Comparison of ENCODE assay signal across 9 cellular contexts in genomic region chr7:4684826-4685225, GRCh38. TPM values are rescaled to one million over a fixed set of nuclear protein-coding genes. Genes with fewer than 3 reads are reported as not detected.
A peak's percentile ranks its signal among the peaks of the same experiment; 100 is the strongest.
DNase-seq lines count a peak whose midpoint lies in the region; ATAC-seq, FAIRE-seq and TF ChIP-seq lines count a peak whose summit lies in the region.
"Had no signal": no experiment of that assay in that cellular context is flagged by ENCODE, and none has a peak within 500 bp of the region (broad histone marks: within the 10 kb centered on the region; RNA-seq: fewer than 3 reads in every experiment).

No MANE protein-coding gene starts in this region.

- no peaks in the 10 kb centered on the region for H3K27me3 ChIP-seq in CD4-positive, alpha-beta memory T cell (ENCODE audit: insufficient read depth, low read length)
- H3K27me3 ChIP-seq in PC-9 (ENCODE audit: insufficient read depth, low read depth) (no peaks in the 10 kb centered on the region), endodermal cell (ENCODE audit: control insufficient read depth, insufficient read depth, low read length, poor library complexity, severe bottlenecking) (peaks cover 10% of the 10 kb centered on the region), pancreas (no peaks in the 10 kb centered on the region)

- peak overlapping the region; percentile 59 to 73 for H3K4me3 ChIP-seq in CD4-positive, alpha-beta memory T cell (ENCODE audit: low read length in 2 of 2)
- H3K4me3 ChIP-seq in PC-9 (peak overlapping the region; percentile 66), endodermal cell (ENCODE audit: low read length) (peak overlapping the region; percentile 89), pancreas (peak overlapping the region in 2 of 4 donors; percentile 84 to 93)

- H3K9ac ChIP-seq in endodermal cell (ENCODE audit: extremely low read depth, low read length, poor library complexity, severe bottlenecking) = no peak overlapping the region

- no TSS peak for BruUV-seq in PC-9 (replicated peaks; lab: Mats Ljungman, UMichigan)

- H3K36me3 ChIP-seq in CD4-positive, alpha-beta memory T cell (ENCODE audit: insufficient read depth, low read length) = no peaks in the 10 kb centered on the region
- H3K36me3 ChIP-seq in PC-9 (ENCODE audit: low read depth) (peaks cover 9% of the 10 kb centered on the region; the same call in 1 of the 2 replicates), endodermal cell (ENCODE audit: control insufficient read depth, insufficient read depth, low read length) (no peaks in the 10 kb centered on the region), pancreas (no peaks in the 10 kb centered on the region)

- H3K9me2 ChIP-seq in PC-9 (ENCODE audit: insufficient read depth) = no peaks in the 10 kb centered on the region

- CTCF ChIA-PET in CD4-positive, alpha-beta memory T cell (lab: Charles Lee; ENCODE audit: partially characterized antibody) = interaction anchor here (0.7 to 6.8 kb wide), 10 partner anchors 10 to 315 kb away, joined by 3 to 50 read pairs (median 4); no protein-coding TSS in a partner anchor
- CTCF ChIA-PET in PC-9 (lab: Charles Lee) = interaction anchor here (0.6 to 0.7 kb wide), 3 partner anchors 59 to 122 kb away, joined by 3 to 4 read pairs (median 4); no protein-coding TSS in a partner anchor

- peaks cover 52% of the 10 kb centered on the region for H3K4me1 ChIP-seq in CD4-positive, alpha-beta memory T cell (ENCODE audit: insufficient read depth, low read length)
- H3K4me1 ChIP-seq in PC-9 (replicated peaks; ENCODE audit: insufficient read depth) (peaks cover 21% of the 10 kb centered on the region), endodermal cell (ENCODE audit: control insufficient read depth, insufficient read depth, low read length) (no peaks in the 10 kb centered on the region), pancreas (peaks cover 4 to 17% (median 8%) of the 10 kb centered on the region in 3 donors)

- H3F3A ChIP-seq in PC-9 (ENCODE audit: insufficient read depth, low read depth) = peaks cover 25% of the 10 kb centered on the region

- intact Hi-C loops in CD4-positive, alpha-beta memory T cell (cut with micrococcal nuclease) = loop anchor here (1.0 to 5.0 kb wide), 4 partner anchors 42 to 90 kb away; partner anchors contain the start of gene AP5Z1
- intact Hi-C loops in PC-9 (cut with micrococcal nuclease; ENCODE audit: unreplicated experiment) = loop anchor here (1.0 to 2.0 kb wide), 4 partner anchors 40 to 72 kb away; no protein-coding TSS in a partner anchor
- intact Hi-C loops in pancreas (cut with DNase I) = loop anchor here in 2 of 3 donors (5.0 to 10.0 kb wide), 2 partner anchors 43 to 60 kb away; no protein-coding TSS in a partner anchor

- DNase-seq in CD4-positive, alpha-beta memory T cell = no peak
- DNase-seq in PC-9 = no peak
- no peak for DNase-seq in endodermal cell
- no peak for DNase-seq in pancreas
- DNase-seq in COR-L47 (lab: John Stamatoyannopoulos, UW) = no peak
- DNase-seq in NAMALWA (ENCODE audit: low spot score) = no peak
- DNase-seq in activated CD4-positive, alpha-beta T cell treated with anti-CD3 and anti-CD28 coated beads for 48 hours = no peak

- POLR2A ChIA-PET in CD4-positive, alpha-beta memory T cell (lab: Charles Lee; ENCODE audit: partially characterized antibody) = interaction anchor here (0.6 to 8.5 kb wide), 4 partner anchors 16 to 90 kb away, joined by 3 to 216 read pairs (median 35); partner anchors contain the start of gene AP5Z1
- POLR2A ChIA-PET in PC-9 (lab: Charles Lee; ENCODE audit: unreplicated experiment) = interaction anchor here (0.6 to 0.7 kb wide), 2 partner anchors 60 to 1763 kb away, joined by 8 to 9 read pairs; partner anchors contain the start of gene DAGLB

- H2AFZ ChIP-seq in PC-9 = no peak overlapping the region

- H3K4me3 Mint-ChIP-seq in CD4-positive, alpha-beta memory T cell = peak overlapping the region; percentile 90 to 100 (median 96)
- peak overlapping the region; percentile 74 for H3K4me3 Mint-ChIP-seq in endodermal cell

- ATAC-seq in pancreas (no peak), HG03159 (IDR thresholded peaks at IDR 0.05; ENCODE audit: unreplicated experiment) (no peak)

- H3K9me3 ChIP-seq in CD4-positive, alpha-beta memory T cell (ENCODE audit: control insufficient read depth in 1 of 2, low read length in 2 of 2) = no peaks in the 10 kb centered on the region
- H3K9me3 ChIP-seq in PC-9 (ENCODE audit: insufficient read depth, low read depth) (no peaks in the 10 kb centered on the region), endodermal cell (ENCODE audit: control insufficient read depth, low read length) (no peaks in the 10 kb centered on the region), pancreas (no peaks in the 10 kb centered on the region)

- H3K4me1 Mint-ChIP-seq in CD4-positive, alpha-beta memory T cell = peaks cover 37 to 62% (median 50%) of the 10 kb centered on the region in 4 donors
- peaks cover 12% of the 10 kb centered on the region for H3K4me1 Mint-ChIP-seq in endodermal cell

- no peaks in the 10 kb centered on the region for H3K9me3 Mint-ChIP-seq in CD4-positive, alpha-beta memory T cell
- peaks cover 5% of the 10 kb centered on the region for H3K9me3 Mint-ChIP-seq in endodermal cell

- peak overlapping the region; percentile 91 to 98 (median 96) for H3K27ac Mint-ChIP-seq in CD4-positive, alpha-beta memory T cell
- H3K27ac Mint-ChIP-seq in endodermal cell = no peak overlapping the region

- H3K79me2 ChIP-seq in PC-9 (ENCODE audit: low read depth) = peaks cover 74% of the 10 kb centered on the region

- peak overlapping the region; percentile 94 for H3K27ac ChIP-seq in CD4-positive, alpha-beta memory T cell (ENCODE audit: low read depth, low read length)
- H3K27ac ChIP-seq in PC-9 (peak overlapping the region; percentile 85), endodermal cell (ENCODE audit: low read depth, low read length) (no peak overlapping the region), pancreas (peak overlapping the region in 3 of 4 donors; percentile 57 to 87 (median 81))

- TF ChIP-seq CTCF in PC-9 (conservative IDR thresholded peaks at IDR 0.05) (no peak), endodermal cell (conservative IDR thresholded peaks at IDR 0.05) (no peak), pancreas (IDR thresholded peaks at IDR 0.05) (no peak)

- peaks cover 59% of the 10 kb centered on the region for H4K20me1 ChIP-seq in PC-9 (ENCODE audit: insufficient read depth)

- no peaks in the 10 kb centered on the region for H3K27me3 Mint-ChIP-seq in CD4-positive, alpha-beta memory T cell
- H3K27me3 Mint-ChIP-seq in endodermal cell (ENCODE audit: insufficient read depth) = peaks cover 19% of the 10 kb centered on the region

- H3K36me3 Mint-ChIP-seq in CD4-positive, alpha-beta memory T cell = peaks cover 7 to 25% of the 10 kb centered on the region in 2 donors
- H3K36me3 Mint-ChIP-seq in endodermal cell (ENCODE audit: low read depth) = peaks cover 25% of the 10 kb centered on the region

- FAIRE-seq in pancreas (lab: Jason Lieb, UNC) = no peak
- FAIRE-seq: bronchial epithelial cell had no signal

- 93 to 95% methylated on average over 10 of the region's 10 CpGs for WGBS in endodermal cell (ENCODE audit: insufficient coverage in 1 of 2, insufficient read length in 1 of 2), 2 experiments
- WGBS in pancreas, 2 donors = 58% methylated on average over 10 of the region's 10 CpGs

- H3K4me2 ChIP-seq in PC-9 = peak overlapping the region; percentile 90

RNA-seq across cellular contexts. Expression of gene FOXK1, which starts 2.7 kb away (rescaled TPM):
- 10 to 100 TPM; 52.9 to 53.3 TPM for total RNA-seq in CD4-positive, alpha-beta memory T cell
- 1 to 10 TPM; 1.3 to 5.0 TPM for polyA plus RNA-seq in CD4-positive, alpha-beta memory T cell
- total RNA-seq in PC-9 (2021) = 68.1 and 77.3 TPM in 2 replicates
- 10 to 100 TPM; 36.9 to 43.4 TPM for total RNA-seq in endodermal cell
- polyA plus RNA-seq in endodermal cell (2013, experiment 1 of 2) = 14.9 TPM
- polyA plus RNA-seq in endodermal cell (2013, experiment 2 of 2) = 13.9 TPM
- total RNA-seq in pancreas = 10 to 100 TPM; 13.8 to 20.6 (median 17.3) TPM
- polyA plus RNA-seq in pancreas = 1 to 10 TPM; 3.9 to 8.9 TPM
